Comparison of ENCODE assay signal across 18 cellular contexts in genomic region chr15:88902491-88902835, GRCh38.
"Had no signal": no experiment of that assay in that cellular context is flagged by ENCODE, and none has a peak within 500 bp of the region (broad histone marks: within the 10 kb centered on the region; RNA-seq: fewer than 3 reads in every experiment).

No MANE protein-coding gene starts in this region.

- DNase-seq: activated CD4-positive, alpha-beta T cell treated with anti-CD3 and anti-CD28 coated beads for 1 hour; activated effector memory CD4-positive, alpha-beta T cell treated with anti-CD3 and anti-CD28 coated beads, Interleukin-2, amount 50 U/mL, for 16 hours; activated T-cell treated with anti-CD3 and anti-CD28 coated beads, Interleukin-2, amount 50 U/mL, for 4 hours; adrenal gland; cortex of kidney; effector CD4-positive, alpha-beta T cell; foreskin melanocyte; head of caudate nucleus; immature natural killer cell; mesendoderm; nephron progenitor cell; stomach; T-helper 9 cell; testis had no signal

- H3K27me3 Mint-ChIP-seq: activated CD4-positive, alpha-beta memory T cell treated with anti-CD3 and anti-CD28 coated beads for 36 hours; activated naive CD4-positive, alpha-beta T cell treated with anti-CD3 and anti-CD28 coated beads, Interleukin-2, amount 50 U/mL, for 24 hours had no signal

- H3K27ac ChIP-seq: cardiac muscle cell, stomach, testis had no signal

- H3K4me3 ChIP-seq: adrenal gland, cardiac muscle cell, stomach, testis had no signal

- ATAC-seq: activated T-cell treated with anti-CD3 and anti-CD28 coated beads, Interleukin-2, amount 50 U/mL, for 4 hours; sciatic nerve had no signal

- H3K27me3 ChIP-seq: adrenal gland, cardiac muscle cell, stomach, testis had no signal

- H3K9me3 Mint-ChIP-seq: activated CD4-positive, alpha-beta memory T cell treated with anti-CD3 and anti-CD28 coated beads for 36 hours; activated naive CD4-positive, alpha-beta T cell treated with anti-CD3 and anti-CD28 coated beads, Interleukin-2, amount 50 U/mL, for 24 hours; activated T-cell treated with anti-CD3 and anti-CD28 coated beads, Interleukin-2, amount 50 U/mL, for 4 hours; immature natural killer cell; nephron progenitor cell had no signal

- H3K9me3 ChIP-seq: adrenal gland, stomach, testis had no signal

- H3K4me3 Mint-ChIP-seq: activated CD4-positive, alpha-beta memory T cell treated with anti-CD3 and anti-CD28 coated beads for 36 hours; activated naive CD4-positive, alpha-beta T cell treated with anti-CD3 and anti-CD28 coated beads, Interleukin-2, amount 50 U/mL, for 24 hours; activated T-cell treated with anti-CD3 and anti-CD28 coated beads, Interleukin-2, amount 50 U/mL, for 4 hours; immature natural killer cell; nephron progenitor cell had no signal
